In the genomic region with DNA sequence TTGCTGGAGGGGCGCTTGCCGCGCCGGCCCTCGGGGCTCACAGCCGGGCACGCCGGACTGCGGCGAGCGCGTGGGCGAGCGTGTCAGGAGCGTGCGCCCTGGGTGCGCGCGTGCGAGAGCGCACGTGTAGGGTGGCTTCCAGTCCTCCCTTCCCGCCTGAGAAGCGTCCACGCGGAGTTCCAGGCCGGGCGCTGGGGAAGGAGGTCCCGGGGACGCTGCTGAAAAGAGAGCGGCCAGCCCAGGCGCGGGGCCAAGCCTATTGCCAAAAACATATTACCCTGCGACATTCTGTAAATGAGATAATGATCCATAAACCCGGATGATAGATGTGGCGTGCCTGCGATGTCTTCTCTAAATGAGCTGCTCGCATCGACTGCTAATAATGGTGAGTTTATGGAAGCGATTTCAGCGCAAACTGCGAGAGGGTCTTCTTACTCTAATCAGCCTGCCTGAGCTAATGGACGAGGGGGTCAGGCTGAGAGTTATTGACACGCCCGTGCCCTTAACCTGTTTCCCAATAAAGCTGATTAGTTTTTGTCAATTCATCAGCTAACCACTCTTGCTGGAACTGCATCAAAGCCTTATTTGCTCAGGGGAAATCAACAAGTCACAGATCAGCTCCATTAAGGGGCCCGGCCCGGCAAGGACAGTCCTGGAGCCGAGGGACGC, we compare ENCODE assay signal across 18 cellular contexts. TPM values are rescaled to one million over a fixed set of nuclear protein-coding genes. Genes with fewer than 3 reads are reported as not detected.
DNase-seq lines count a peak whose midpoint lies in the region; ATAC-seq, FAIRE-seq and TF ChIP-seq lines count a peak whose summit lies in the region.
"Had no signal": no experiment of that assay in that cellular context is flagged by ENCODE, and none has a peak within 500 bp of the region (broad histone marks: within the 10 kb centered on the region; RNA-seq: fewer than 3 reads in every experiment).

No MANE protein-coding gene starts in this region.

- 12% methylated on average over 29 of the region's 49 CpGs for WGBS in SK-N-SH (ENCODE audit: low lambda C conversion rate)

- H3K9me3 ChIP-seq in SK-N-SH = no peaks in the 10 kb centered on the region
- peaks cover 3% of the 10 kb centered on the region for H3K9me3 ChIP-seq in iPS-18c (ENCODE audit: control insufficient read depth, insufficient read depth, low read length)
- H3K9me3 ChIP-seq in kidney (ENCODE audit: control insufficient read depth in 1 of 2, low read length in 2 of 2) = no peaks in the 10 kb centered on the region
- H3K9me3 ChIP-seq: spleen, uterus had no signal

- peaks cover 76% of the 10 kb centered on the region for H3K27me3 Mint-ChIP-seq in activated CD8-positive, alpha-beta T cell treated with anti-CD3 and anti-CD28 coated beads for 36 hours
- peaks cover 64 to 74% of the 10 kb centered on the region in 2 donors for H3K27me3 Mint-ChIP-seq in stimulated activated naive B cell treated with anti-CD40 and anti-IgM and Interleukin-4, amounts not matched to agents 10 μg/mL and 1 μg/mL and 100 μg/mL, for 72 hours

- no peak for TF ChIP-seq CTCF in SK-N-SH (IDR thresholded peaks at IDR 0.05)
- TF ChIP-seq CTCF in activated CD8-positive, alpha-beta T cell treated with anti-CD3 and anti-CD28 coated beads for 36 hours (IDR thresholded peaks at IDR 0.05) = no peak
- no peak for TF ChIP-seq CTCF in kidney (IDR thresholded peaks at IDR 0.05; ENCODE audit: borderline replicate concordance, extremely low read depth, insufficient read depth)

- peaks cover 24% of the 10 kb centered on the region for H3K4me1 Mint-ChIP-seq in activated CD8-positive, alpha-beta T cell treated with anti-CD3 and anti-CD28 coated beads for 36 hours (ENCODE audit: low read depth)
- peaks cover 17 to 29% of the 10 kb centered on the region in 2 donors for H3K4me1 Mint-ChIP-seq in stimulated activated naive B cell treated with anti-CD40 and anti-IgM and Interleukin-4, amounts not matched to agents 10 μg/mL and 1 μg/mL and 100 μg/mL, for 72 hours
- H3K4me1 Mint-ChIP-seq: immature natural killer cell had no signal

- no peak overlapping the region for H3K4me2 ChIP-seq in SK-N-SH

- CTCF ChIA-PET in SK-N-SH (lab: Yijun Ruan, JAX) = interaction anchor here (1.7 to 2.2 kb wide), 2 partner anchors 69 to 206 kb away, joined by 4 to 6 read pairs; a partner anchor contains a TSS
- CTCF ChIA-PET in activated CD8-positive, alpha-beta T cell treated with anti-CD3 and anti-CD28 coated beads for 36 hours (lab: Charles Lee) = interaction anchor here (0.9 to 1.1 kb wide), 2 partner anchors 14 to 48 kb away, joined by 3 to 4 read pairs; no protein-coding TSS in a partner anchor

- peaks cover 4% of the 10 kb centered on the region for H3F3A ChIP-seq in SK-N-SH (replicated peaks; ENCODE audit: insufficient read depth)

- H4K20me1 ChIP-seq in SK-N-SH (ENCODE audit: insufficient read depth) = peaks cover 5% of the 10 kb centered on the region

- H3K27ac ChIP-seq in SK-N-SH (ENCODE audit: low read depth in 2 of 2, low read length in 1 of 2) = no peak overlapping the region
- no peak overlapping the region for H3K27ac ChIP-seq in kidney (ENCODE audit: low read depth in 2 of 2, low read length in 2 of 2)
- H3K27ac ChIP-seq: spleen, uterus had no signal

- no peak for TF ChIP-seq RAD21 in SK-N-SH (IDR thresholded peaks at IDR 0.05; ENCODE audit: low read length)

- H3K4me1 ChIP-seq in SK-N-SH (ENCODE audit: control insufficient read depth in 1 of 2, insufficient read depth in 2 of 2, low read depth in 1 of 2, low read length in 1 of 2) (no peaks in the 10 kb centered on the region; a peak in 1 of 4 replicates), kidney (ENCODE audit: control insufficient read depth in 1 of 2, insufficient read depth in 1 of 2, low read depth in 1 of 2, low read length in 2 of 2) (peaks cover 0 to 4% of the 10 kb centered on the region in 2 donors)

- no peaks in the 10 kb centered on the region for H3K9me2 ChIP-seq in SK-N-SH

- POLR2A ChIA-PET in SK-N-SH (lab: Yijun Ruan, JAX) = no interaction called here
- POLR2A ChIA-PET in activated CD8-positive, alpha-beta T cell treated with anti-CD3 and anti-CD28 coated beads for 36 hours (lab: Charles Lee) = interaction anchor here (0.9 kb wide), 1 partner anchor 21 kb away, joined by 3 read pairs; no protein-coding TSS in a partner anchor

- no peaks in the 10 kb centered on the region for H3K36me3 Mint-ChIP-seq in activated CD8-positive, alpha-beta T cell treated with anti-CD3 and anti-CD28 coated beads for 36 hours (ENCODE audit: low read depth)
- peaks cover 0 to 4% of the 10 kb centered on the region in 2 donors for H3K36me3 Mint-ChIP-seq in stimulated activated naive B cell treated with anti-CD40 and anti-IgM and Interleukin-4, amounts not matched to agents 10 μg/mL and 1 μg/mL and 100 μg/mL, for 72 hours
- H3K36me3 Mint-ChIP-seq: immature natural killer cell had no signal

- no peak for ATAC-seq in SK-N-SH treated with all-trans-retinoic acid at 6 μM for 48 hours
- no peak for ATAC-seq in activated CD8-positive, alpha-beta T cell treated with anti-CD3 and anti-CD28 coated beads for 36 hours
- no peak for ATAC-seq in stimulated activated naive B cell treated with anti-CD40 and anti-IgM and Interleukin-4, amounts not matched to agents 10 μg/mL and 1 μg/mL and 100 μg/mL, for 72 hours (replicated peaks)

- H3K27me3 ChIP-seq in SK-N-SH (ENCODE audit: insufficient read depth) = peaks cover 100% of the 10 kb centered on the region

- intact Hi-C loops in activated CD8-positive, alpha-beta T cell treated with anti-CD3 and anti-CD28 coated beads for 36 hours (cut with micrococcal nuclease) = loop anchor here (10.0 kb wide), 1 partner anchor 1214 kb away; no protein-coding TSS in a partner anchor
- intact Hi-C loops in kidney (cut with DNase I) = no loop called here

- H3K9me3 Mint-ChIP-seq in activated CD8-positive, alpha-beta T cell treated with anti-CD3 and anti-CD28 coated beads for 36 hours = no peaks in the 10 kb centered on the region
- H3K9me3 Mint-ChIP-seq in stimulated activated naive B cell treated with anti-CD40 and anti-IgM and Interleukin-4, amounts not matched to agents 10 μg/mL and 1 μg/mL and 100 μg/mL, for 72 hours = no peaks in the 10 kb centered on the region
- H3K9me3 Mint-ChIP-seq: immature natural killer cell had no signal

- no peak overlapping the region for H2AFZ ChIP-seq in SK-N-SH (ENCODE audit: low read depth)

- TF ChIP-seq EP300 in SK-N-SH (IDR thresholded peaks at IDR 0.05; ENCODE audit: borderline replicate concordance in 1 of 2, low read depth in 1 of 2, low read length in 1 of 2) = no peak

- H3K9ac ChIP-seq in SK-N-SH = no peak overlapping the region
- H3K9ac ChIP-seq in kidney (ENCODE audit: low read length in 2 of 2) = no peak overlapping the region

- H3K4me3 ChIP-seq in SK-N-SH (ENCODE audit: low read depth in 2 of 2, low read length in 1 of 2) = no peak overlapping the region
- peak overlapping the region; percentile 20 for H3K4me3 ChIP-seq in iPS-18c (ENCODE audit: insufficient read depth, low read depth, low read length)
- H3K4me3 ChIP-seq in kidney (ENCODE audit: low read length in 2 of 2) = no peak overlapping the region
- H3K4me3 ChIP-seq: uterus had no signal

- H3K27ac Mint-ChIP-seq in activated CD8-positive, alpha-beta T cell treated with anti-CD3 and anti-CD28 coated beads for 36 hours = no peak overlapping the region
- H3K27ac Mint-ChIP-seq in stimulated activated naive B cell treated with anti-CD40 and anti-IgM and Interleukin-4, amounts not matched to agents 10 μg/mL and 1 μg/mL and 100 μg/mL, for 72 hours = peak overlapping the region; percentile 92
- H3K27ac Mint-ChIP-seq: immature natural killer cell had no signal

- no peak for FAIRE-seq in kidney (lab: Jason Lieb, UNC)
- FAIRE-seq: A204.1, GM12892 had no signal

- no peaks in the 10 kb centered on the region for H3K79me2 ChIP-seq in SK-N-SH (ENCODE audit: insufficient read depth)

- H3K4me3 Mint-ChIP-seq in activated CD8-positive, alpha-beta T cell treated with anti-CD3 and anti-CD28 coated beads for 36 hours = peak overlapping the region; percentile 63
- H3K4me3 Mint-ChIP-seq in stimulated activated naive B cell treated with anti-CD40 and anti-IgM and Interleukin-4, amounts not matched to agents 10 μg/mL and 1 μg/mL and 100 μg/mL, for 72 hours = peak overlapping the region; percentile 58 to 68
- H3K4me3 Mint-ChIP-seq: immature natural killer cell had no signal

- H3K36me3 ChIP-seq in SK-N-SH (replicated peaks in 1 of 2; ENCODE audit: control insufficient read depth in 1 of 2, insufficient read depth in 2 of 2, low read length in 1 of 2) (no peaks in the 10 kb centered on the region), kidney (ENCODE audit: control insufficient read depth in 1 of 2, insufficient read depth in 2 of 2, low read length in 2 of 2) (no peaks in the 10 kb centered on the region)
- H3K36me3 ChIP-seq: spleen, uterus had no signal

- DNase-seq in SK-N-SH = peak; percentile 53
- no peak for DNase-seq in activated CD8-positive, alpha-beta T cell treated with anti-CD3 and anti-CD28 coated beads for 36 hours
- no peak for DNase-seq in stimulated activated naive B cell treated with anti-CD40 and anti-IgM and Interleukin-4, amounts not matched to agents 10 μg/mL and 1 μg/mL and 100 μg/mL, for 72 hours
- no peak for DNase-seq in foreskin melanocyte
- no peak for DNase-seq in kidney
- no peak for DNase-seq in activated gamma-delta T cell (lab: John Stamatoyannopoulos, UW)
- DNase-seq: activated CD4-positive, alpha-beta T cell treated with anti-CD3 and anti-CD28 coated beads for 4 hours; activated gamma-delta T cell treated with Interleukin-2 at 50 U/mL for 16 hours; HCEC 1CT; immature natural killer cell; NCI-H1694 treated with DMSO at 0.1 percent for 48 hours; uterus had no signal

TF ChIP-seq in SK-N-SH, 30 proteins besides CTCF, POLR2A, EP300 and RAD21 (continues in another document):
- TF ChIP-seq FOSL2 (IDR thresholded peaks at IDR 0.05; ENCODE audit: borderline replicate concordance, low read depth) (no peak), MXI1 (IDR thresholded peaks at IDR 0.05; ENCODE audit: low read depth, low read length) (no peak)
- TF ChIP-seq, protein P1, sequence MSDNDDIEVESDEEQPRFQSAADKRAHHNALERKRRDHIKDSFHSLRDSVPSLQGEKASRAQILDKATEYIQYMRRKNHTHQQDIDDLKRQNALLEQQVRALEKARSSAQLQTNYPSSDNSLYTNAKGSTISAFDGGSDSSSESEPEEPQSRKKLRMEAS (IDR thresholded peaks at IDR 0.05; ENCODE audit: low read depth) = no peak

TF ChIP-seq in SK-N-SH treated with all-trans-retinoic acid at 6 μM for 48 hours, 23 proteins besides CTCF, POLR2A, EP300 and RAD21 (continues in another document):
- TF ChIP-seq ARNTL (CRISPR knock-in tag; IDR thresholded peaks at IDR 0.05; ENCODE audit: borderline replicate concordance, low read depth) (no peak), BACH2 (CRISPR knock-in tag; IDR thresholded peaks at IDR 0.05; ENCODE audit: borderline replicate concordance) (no peak)

RNA-seq across cellular contexts. Expression of a gene that starts 8.0 kb away (rescaled TPM):
- polyA plus RNA-seq in SK-N-SH (2012; rRNA removed) (not detected in 2 replicates), kidney (ENCODE audit: insufficient read depth, low read depth, low replicate concordance) (not detected)
- not detected in 2 replicates for polyA plus RNA-seq in SK-N-SH (2012; cell fraction: cytosol; rRNA removed)
- not detected in 2 replicates for polyA plus RNA-seq in SK-N-SH (2012; cell fraction: nucleus; rRNA removed)
- not detected for total RNA-seq in activated CD8-positive, alpha-beta T cell treated with anti-CD3 and anti-CD28 coated beads for 36 hours
- total RNA-seq in kidney = 1.1 TPM
- total RNA-seq: fibroblast of lung had no signal
- polyA plus RNA-seq: fibroblast of lung, immature natural killer cell, spleen had no signal
